Comparison of ENCODE assay signal across 20 cellular contexts in genomic region chr16:50403491-50403890, GRCh38.
"Had no signal": no experiment of that assay in that cellular context is flagged by ENCODE, and none has a peak within 500 bp of the region (broad histone marks: within the 10 kb centered on the region; RNA-seq: fewer than 3 reads in every experiment).

No MANE protein-coding gene starts in this region.

- H3K9me3 ChIP-seq: sigmoid colon, upper lobe of right lung had no signal

- H3K4me3 ChIP-seq: hepatocyte, sigmoid colon, smooth muscle cell, upper lobe of right lung had no signal

- H3K36me3 ChIP-seq: sigmoid colon, upper lobe of right lung had no signal

- H3K36me3 Mint-ChIP-seq: activated CD4-positive, alpha-beta memory T cell treated with anti-CD3 and anti-CD28 coated beads for 36 hours; activated naive CD8-positive, alpha-beta T cell treated with anti-CD3 and anti-CD28 coated beads for 36 hours; memory B cell; stimulated activated memory B cell treated with anti-CD40 and anti-IgM and Interleukin-4, amounts not matched to agents 10 μg/mL and 1 μg/mL and 100 μg/mL, for 72 hours had no signal

- ATAC-seq: stimulated activated memory B cell treated with anti-CD40 and anti-IgM and Interleukin-4, amounts not matched to agents 10 μg/mL and 1 μg/mL and 100 μg/mL, for 72 hours; upper lobe of right lung had no signal

- H2AFZ ChIP-seq: hepatocyte had no signal

- H3K27ac Mint-ChIP-seq: activated CD4-positive, alpha-beta memory T cell treated with anti-CD3 and anti-CD28 coated beads for 36 hours; activated naive CD8-positive, alpha-beta T cell treated with anti-CD3 and anti-CD28 coated beads for 36 hours; memory B cell; stimulated activated memory B cell treated with anti-CD40 and anti-IgM and Interleukin-4, amounts not matched to agents 10 μg/mL and 1 μg/mL and 100 μg/mL, for 72 hours had no signal

- DNase-seq: activated CD4-positive, alpha-beta memory T cell treated with anti-CD3 and anti-CD28 coated beads for 36 hours; activated CD4-positive, alpha-beta T cell treated with anti-CD3 and anti-CD28 coated beads for 48 hours; activated CD4-positive, CD25-positive, alpha-beta regulatory T cell; activated naive CD4-positive, alpha-beta T cell treated with Interleukin-2 at 50 U/mL for 16 hours; activated naive CD8-positive, alpha-beta T cell treated with anti-CD3 and anti-CD28 coated beads for 36 hours; activated T-cell treated with anti-CD3 and anti-CD28 coated beads, Interleukin-2, amount 50 U/mL, for 48 hours; effector CD4-positive, alpha-beta T cell; foreskin fibroblast; kidney glomerular epithelial cell; nephron progenitor cell; occipital lobe; sigmoid colon; stimulated activated CD4-positive, alpha-beta T cell treated with anti-CD3 and anti-CD28 coated beads, Interleukin-15, amount 100 ng/mL, for 24 hours; T-helper 1 cell; T-helper 9 cell; upper lobe of right lung had no signal

- H3K4me2 ChIP-seq: hepatocyte, smooth muscle cell had no signal

- H3K27me3 ChIP-seq: hepatocyte, sigmoid colon, upper lobe of right lung had no signal

- H3K4me1 ChIP-seq: sigmoid colon, upper lobe of right lung had no signal

- H3K79me2 ChIP-seq: hepatocyte had no signal

- H3K27ac ChIP-seq: hepatocyte, sigmoid colon, upper lobe of right lung had no signal

- H3K4me1 Mint-ChIP-seq: memory B cell; stimulated activated memory B cell treated with anti-CD40 and anti-IgM and Interleukin-4, amounts not matched to agents 10 μg/mL and 1 μg/mL and 100 μg/mL, for 72 hours had no signal

- H3K4me3 Mint-ChIP-seq: activated CD4-positive, alpha-beta memory T cell treated with anti-CD3 and anti-CD28 coated beads for 36 hours; activated naive CD8-positive, alpha-beta T cell treated with anti-CD3 and anti-CD28 coated beads for 36 hours; memory B cell; nephron progenitor cell; stimulated activated memory B cell treated with anti-CD40 and anti-IgM and Interleukin-4, amounts not matched to agents 10 μg/mL and 1 μg/mL and 100 μg/mL, for 72 hours had no signal

- H3K27me3 Mint-ChIP-seq: activated CD4-positive, alpha-beta memory T cell treated with anti-CD3 and anti-CD28 coated beads for 36 hours; activated naive CD8-positive, alpha-beta T cell treated with anti-CD3 and anti-CD28 coated beads for 36 hours had no signal

- H3K9me3 Mint-ChIP-seq: activated CD4-positive, alpha-beta memory T cell treated with anti-CD3 and anti-CD28 coated beads for 36 hours; activated naive CD8-positive, alpha-beta T cell treated with anti-CD3 and anti-CD28 coated beads for 36 hours; memory B cell; stimulated activated memory B cell treated with anti-CD40 and anti-IgM and Interleukin-4, amounts not matched to agents 10 μg/mL and 1 μg/mL and 100 μg/mL, for 72 hours had no signal
